Comparison of ENCODE assay signal across 2 cellular contexts in genomic region chr14:103121161-103121845, GRCh38.
A peak's percentile ranks its signal among the peaks of the same experiment; 100 is the strongest.
TF ChIP-seq lines count a peak whose summit lies in the region.

No MANE protein-coding gene starts in this region.

TF ChIP-seq in K562, 482 proteins besides CTCF, POLR2A, EP300 and RAD21:
- peak; percentile 35 for TF ChIP-seq HMGN3 (IDR thresholded peaks at IDR 0.05; ENCODE audit: borderline replicate concordance, extremely low read depth, insufficient read length, low read depth, low read length)
- TF ChIP-seq SPI1 (IDR thresholded peaks at IDR 0.05; ENCODE audit: borderline replicate concordance, low read depth, low read length) = 0 out of 2 replicates have a peak, but pooled peaks have one; percentile 16
- TF ChIP-seq ZNF740 (CRISPR knock-in tag; IDR thresholded peaks at IDR 0.05) = no peak
- TF ChIP-seq ZNF740 (tag; IDR thresholded peaks at IDR 0.05) = no peak

TF ChIP-seq in HepG2, 621 proteins besides CTCF, POLR2A, EP300 and RAD21:
- TF ChIP-seq, protein P1, sequence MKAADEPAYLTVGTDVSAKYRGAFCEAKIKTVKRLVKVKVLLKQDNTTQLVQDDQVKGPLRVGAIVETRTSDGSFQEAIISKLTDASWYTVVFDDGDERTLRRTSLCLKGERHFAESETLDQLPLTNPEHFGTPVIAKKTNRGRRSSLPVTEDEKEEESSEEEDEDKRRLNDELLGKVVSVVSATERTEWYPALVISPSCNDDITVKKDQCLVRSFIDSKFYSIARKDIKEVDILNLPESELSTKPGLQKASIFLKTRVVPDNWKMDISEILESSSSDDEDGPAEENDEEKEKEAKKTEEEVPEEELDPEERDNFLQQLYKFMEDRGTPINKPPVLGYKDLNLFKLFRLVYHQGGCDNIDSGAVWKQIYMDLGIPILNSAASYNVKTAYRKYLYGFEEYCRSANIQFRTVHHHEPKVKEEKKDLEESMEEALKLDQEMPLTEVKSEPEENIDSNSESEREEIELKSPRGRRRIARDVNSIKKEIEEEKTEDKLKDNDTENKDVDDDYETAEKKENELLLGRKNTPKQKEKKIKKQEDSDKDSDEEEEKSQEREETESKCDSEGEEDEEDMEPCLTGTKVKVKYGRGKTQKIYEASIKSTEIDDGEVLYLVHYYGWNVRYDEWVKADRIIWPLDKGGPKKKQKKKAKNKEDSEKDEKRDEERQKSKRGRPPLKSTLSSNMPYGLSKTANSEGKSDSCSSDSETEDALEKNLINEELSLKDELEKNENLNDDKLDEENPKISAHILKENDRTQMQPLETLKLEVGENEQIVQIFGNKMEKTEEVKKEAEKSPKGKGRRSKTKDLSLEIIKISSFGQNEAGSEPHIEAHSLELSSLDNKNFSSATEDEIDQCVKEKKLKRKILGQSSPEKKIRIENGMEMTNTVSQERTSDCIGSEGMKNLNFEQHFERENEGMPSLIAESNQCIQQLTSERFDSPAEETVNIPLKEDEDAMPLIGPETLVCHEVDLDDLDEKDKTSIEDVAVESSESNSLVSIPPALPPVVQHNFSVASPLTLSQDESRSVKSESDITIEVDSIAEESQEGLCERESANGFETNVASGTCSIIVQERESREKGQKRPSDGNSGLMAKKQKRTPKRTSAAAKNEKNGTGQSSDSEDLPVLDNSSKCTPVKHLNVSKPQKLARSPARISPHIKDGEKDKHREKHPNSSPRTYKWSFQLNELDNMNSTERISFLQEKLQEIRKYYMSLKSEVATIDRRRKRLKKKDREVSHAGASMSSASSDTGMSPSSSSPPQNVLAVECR (CRISPR knock-in tag; IDR thresholded peaks at IDR 0.05; ENCODE audit: borderline replicate concordance) = 0 out of 2 replicates have a peak, but pooled peaks have one; percentile 18
- TF ChIP-seq ZFP91 (CRISPR knock-in tag; IDR thresholded peaks at IDR 0.05; ENCODE audit: borderline replicate concordance) (peak; percentile 32; the same call in 1 of the 2 replicates), ZNF292 (CRISPR knock-in tag; IDR thresholded peaks at IDR 0.05; ENCODE audit: borderline replicate concordance, low read depth) (no peak), ZNF275 (CRISPR knock-in tag; IDR thresholded peaks at IDR 0.05; ENCODE audit: borderline replicate concordance) (no peak), ZNF282 (IDR thresholded peaks at IDR 0.05; ENCODE audit: partially characterized antibody) (no peak), ZFX (CRISPR knock-in tag; IDR thresholded peaks at IDR 0.05; ENCODE audit: low read depth) (peak; percentile 34; the same call in 1 of the 2 replicates), SP5 (CRISPR knock-in tag; IDR thresholded peaks at IDR 0.05; ENCODE audit: borderline replicate concordance, low read depth) (peak; percentile 80; the same call in 1 of the 2 replicates), NFKB2 (CRISPR knock-in tag; IDR thresholded peaks at IDR 0.05; ENCODE audit: borderline replicate concordance) (peak; percentile 36; the same call in 1 of the 2 replicates), ZFY (CRISPR knock-in tag; IDR thresholded peaks at IDR 0.05) (peak; percentile 9; the same call in 1 of the 2 replicates), ZSCAN25 (CRISPR knock-in tag; IDR thresholded peaks at IDR 0.05) (peak; percentile 33; the same call in 1 of the 2 replicates), LCORL (IDR thresholded peaks at IDR 0.05) (no peak), LCORL (CRISPR knock-in tag; IDR thresholded peaks at IDR 0.05) (peak; percentile 19; the same call in 1 of the 2 replicates), SMC3 (IDR thresholded peaks at IDR 0.05; ENCODE audit: low read length) (no peak), HNF4A (CRISPR knock-in tag; IDR thresholded peaks at IDR 0.05) (0 out of 2 replicates have a peak, but pooled peaks have one; percentile 56), NR1H2 (CRISPR knock-in tag; IDR thresholded peaks at IDR 0.05; ENCODE audit: borderline replicate concordance, low read depth) (peak; percentile 56; the same call in 1 of the 2 replicates), TFE3 (CRISPR knock-in tag; IDR thresholded peaks at IDR 0.05) (peak; percentile 48; the same call in 1 of the 2 replicates), FOXP1 (IDR thresholded peaks at IDR 0.05) (no peak), FOXP1 (CRISPR knock-in tag; IDR thresholded peaks at IDR 0.05) (no peak), ZNF687 (CRISPR knock-in tag; IDR thresholded peaks at IDR 0.05) (peak; percentile 74), CBX5 (CRISPR knock-in tag; IDR thresholded peaks at IDR 0.05; ENCODE audit: borderline replicate concordance) (peak; percentile 46; the same call in 1 of the 2 replicates), SAP130 (CRISPR knock-in tag; IDR thresholded peaks at IDR 0.05; ENCODE audit: low read depth) (peak; percentile 47), NR2F6 (IDR thresholded peaks at IDR 0.05) (no peak), NR2F6 (CRISPR knock-in tag; IDR thresholded peaks at IDR 0.05) (0 out of 2 replicates have a peak, but pooled peaks have one; percentile 19), ZNF263 (CRISPR knock-in tag; IDR thresholded peaks at IDR 0.05) (0 out of 2 replicates have a peak, but pooled peaks have one; percentile 9), ETV5 (CRISPR knock-in tag; IDR thresholded peaks at IDR 0.05; ENCODE audit: borderline replicate concordance) (peak; percentile 51; the same call in 1 of the 2 replicates), STAG1 (CRISPR knock-in tag; IDR thresholded peaks at IDR 0.05) (0 out of 2 replicates have a peak, but pooled peaks have one; percentile 4)
- TF ChIP-seq, protein P2, sequence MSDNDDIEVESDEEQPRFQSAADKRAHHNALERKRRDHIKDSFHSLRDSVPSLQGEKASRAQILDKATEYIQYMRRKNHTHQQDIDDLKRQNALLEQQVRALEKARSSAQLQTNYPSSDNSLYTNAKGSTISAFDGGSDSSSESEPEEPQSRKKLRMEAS (IDR thresholded peaks at IDR 0.05) = peak; percentile 30; the same call in 1 of the 2 replicates
